ENCODE assay signal across 20 cellular contexts in the genomic region with DNA sequence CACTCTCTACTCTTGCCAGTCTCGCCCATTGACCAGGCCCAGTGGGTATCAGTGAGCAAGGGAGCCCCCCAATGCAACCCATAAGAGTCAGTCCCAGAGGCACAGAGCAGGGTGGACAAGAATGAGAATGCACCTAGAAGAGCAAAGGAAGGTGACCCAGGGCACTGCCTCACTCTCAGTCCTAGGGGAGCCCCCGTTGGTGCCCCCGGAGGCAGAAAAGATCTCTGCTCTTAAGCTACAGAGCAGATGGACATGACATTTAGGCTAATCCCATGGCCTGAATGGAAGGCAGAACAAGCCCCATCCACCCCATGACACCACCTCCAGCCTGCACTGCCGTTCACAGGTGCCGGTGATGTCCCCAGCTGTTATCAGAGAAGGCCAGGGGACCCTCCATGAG. TPM values are rescaled to one million over a fixed set of nuclear protein-coding genes. Genes with fewer than 3 reads are reported as not detected.
A peak's percentile ranks its signal among the peaks of the same experiment; 100 is the strongest.
DNase-seq lines count a peak whose midpoint lies in the region; ATAC-seq and TF ChIP-seq lines count a peak whose summit lies in the region.
"Had no signal": no experiment of that assay in that cellular context is flagged by ENCODE, and none has a peak within 500 bp of the region (broad histone marks: within the 10 kb centered on the region; RNA-seq: fewer than 3 reads in every experiment).

No MANE protein-coding gene starts in this region.

- H3K9ac ChIP-seq in Loucy (ENCODE audit: low read depth, low read length, poor library complexity, severe bottlenecking) = no peak overlapping the region
- H3K9ac ChIP-seq: BLaER1 treated with 17β-estradiol and CSF1 and Interleukin-3, amounts not matched to agents 10 nM and 100 nM; SK-N-SH had no signal

- no peaks in the 10 kb centered on the region for H3K9me2 ChIP-seq in Loucy (replicated peaks; ENCODE audit: low read depth, low read length)
- H3K9me2 ChIP-seq: SK-N-SH had no signal

- no peaks in the 10 kb centered on the region for H3K79me2 ChIP-seq in Loucy (ENCODE audit: insufficient read depth, low read length)

- H3F3A ChIP-seq in Loucy (ENCODE audit: low read depth) = no peaks in the 10 kb centered on the region

- peaks cover 3 to 24% of the 10 kb centered on the region in 2 donors for H3K27me3 Mint-ChIP-seq in natural killer cell treated with Interleukin-12 subunit alpha and Interleukin-12 subunit beta and Interleukin-15 and Interleukin-18, amount 100 ng/mL, for 72 hours
- H3K27me3 Mint-ChIP-seq in natural killer cell (ENCODE audit: low read depth in 2 of 2) = peaks cover 7 to 8% of the 10 kb centered on the region in 2 donors

- H3K4me1 ChIP-seq in Loucy (ENCODE audit: insufficient read depth, low read length, poor library complexity, severe bottlenecking) (no peaks in the 10 kb centered on the region), esophagus muscularis mucosa (peaks cover 4 to 14% (median 7%) of the 10 kb centered on the region in 4 donors)
- H3K4me1 ChIP-seq: A549 had no signal

- H3K4me3 Mint-ChIP-seq in natural killer cell treated with Interleukin-12 subunit alpha and Interleukin-12 subunit beta and Interleukin-15 and Interleukin-18, amount 100 ng/mL, for 72 hours = no peak overlapping the region
- H3K4me3 Mint-ChIP-seq in natural killer cell = no peak overlapping the region
- H3K4me3 Mint-ChIP-seq: IgD-negative memory B cell had no signal

- no peaks in the 10 kb centered on the region for H3K36me3 ChIP-seq in Loucy (ENCODE audit: insufficient read depth, low read length)
- no peaks in the 10 kb centered on the region for H3K36me3 ChIP-seq in esophagus muscularis mucosa
- H3K36me3 ChIP-seq: BLaER1 treated with 17β-estradiol and CSF1 and Interleukin-3, amounts not matched to agents 10 nM and 100 nM had no signal

- WGBS in esophagus muscularis mucosa = 91% methylated on average over 4 of the region's 5 CpGs

- H3K9me3 ChIP-seq in Loucy (ENCODE audit: insufficient read depth, low read depth, low read length) = no peaks in the 10 kb centered on the region
- H3K9me3 ChIP-seq in esophagus muscularis mucosa = no peaks in the 10 kb centered on the region
- H3K9me3 ChIP-seq: A549, SK-N-SH had no signal

- H4K20me1 ChIP-seq in Loucy (ENCODE audit: insufficient read depth, low read length, poor library complexity, severe bottlenecking) = no peaks in the 10 kb centered on the region
- H4K20me1 ChIP-seq: BLaER1 treated with 17β-estradiol and CSF1 and Interleukin-3, amounts not matched to agents 10 nM and 100 nM had no signal

- H3K27ac Mint-ChIP-seq in natural killer cell treated with Interleukin-12 subunit alpha and Interleukin-12 subunit beta and Interleukin-15 and Interleukin-18, amount 100 ng/mL, for 72 hours = no peak overlapping the region
- H3K27ac Mint-ChIP-seq in natural killer cell = no peak overlapping the region

- no peak for DNase-seq in natural killer cell treated with Interleukin-12 subunit alpha and Interleukin-12 subunit beta and Interleukin-15 and Interleukin-18, amount 100 ng/mL, for 72 hours (ENCODE audit: low spot score)
- no peak for DNase-seq in natural killer cell
- DNase-seq in esophagus muscularis mucosa (ENCODE audit: extremely low spot score) = peak; percentile 90
- DNase-seq in AG08396 (ENCODE audit: low spot score) = no peak
- DNase-seq: EL, Kasumi-1, MM.1S, NCI-H1105 treated with DMSO at 0.1 percent for 48 hours, NCI-H1694, NCI-H2081 treated with DMSO at 0.1 percent for 48 hours, OCI-M1, SHP77, SK-N-SH had no signal

- TF ChIP-seq CTCF in natural killer cell (IDR thresholded peaks at IDR 0.05) = no peak
- TF ChIP-seq CTCF in Loucy (conservative IDR thresholded peaks at IDR 0.05; ENCODE audit: low read length) = peak; percentile 40
- no peak for TF ChIP-seq CTCF in esophagus muscularis mucosa (IDR thresholded peaks at IDR 0.05)

- H3K4me2 ChIP-seq in Loucy (ENCODE audit: low read depth, low read length, poor library complexity, severe bottlenecking) = no peak overlapping the region
- H3K4me2 ChIP-seq: A549; BLaER1 treated with 17β-estradiol and CSF1 and Interleukin-3, amounts not matched to agents 10 nM and 100 nM; SK-N-SH had no signal

- peak; percentile 31 to 48 for ATAC-seq in natural killer cell treated with Interleukin-12 subunit alpha and Interleukin-12 subunit beta and Interleukin-15 and Interleukin-18, amount 100 ng/mL, for 72 hours
- ATAC-seq in natural killer cell (no peak), HG03378 (IDR thresholded peaks at IDR 0.05; ENCODE audit: unreplicated experiment) (no peak), GM21786 (IDR thresholded peaks at IDR 0.05; ENCODE audit: unreplicated experiment) (no peak)

- no peaks in the 10 kb centered on the region for H3K27me3 ChIP-seq in Loucy (ENCODE audit: insufficient read depth, low read length, poor library complexity, severe bottlenecking)
- no peaks in the 10 kb centered on the region for H3K27me3 ChIP-seq in esophagus muscularis mucosa
- H3K27me3 ChIP-seq: BLaER1 treated with 17β-estradiol and CSF1 and Interleukin-3, amounts not matched to agents 10 nM and 100 nM had no signal

- H3K4me3 ChIP-seq in Loucy (ENCODE audit: low read length, poor library complexity, severe bottlenecking) (no peak overlapping the region), esophagus muscularis mucosa (no peak overlapping the region)
- H3K4me3 ChIP-seq: A549; BLaER1 treated with 17β-estradiol and CSF1 and Interleukin-3, amounts not matched to agents 10 nM and 100 nM had no signal

- H3K9me3 Mint-ChIP-seq in natural killer cell treated with Interleukin-12 subunit alpha and Interleukin-12 subunit beta and Interleukin-15 and Interleukin-18, amount 100 ng/mL, for 72 hours = peaks cover 2% of the 10 kb centered on the region
- no peaks in the 10 kb centered on the region for H3K9me3 Mint-ChIP-seq in natural killer cell
- H3K9me3 Mint-ChIP-seq: IgD-negative memory B cell had no signal

- no peaks in the 10 kb centered on the region for H3K36me3 Mint-ChIP-seq in natural killer cell treated with Interleukin-12 subunit alpha and Interleukin-12 subunit beta and Interleukin-15 and Interleukin-18, amount 100 ng/mL, for 72 hours
- no peaks in the 10 kb centered on the region for H3K36me3 Mint-ChIP-seq in natural killer cell

- intact Hi-C loops in natural killer cell (cut with micrococcal nuclease) = no loop called here
- intact Hi-C loops in esophagus muscularis mucosa (cut with DNase I) = no loop called here

- TF ChIP-seq EP300 in esophagus muscularis mucosa (IDR thresholded peaks at IDR 0.05) = no peak

- TF ChIP-seq POLR2A in esophagus muscularis mucosa (IDR thresholded peaks at IDR 0.05; ENCODE audit: low read depth) = no peak

- no peak overlapping the region for H2AFZ ChIP-seq in Loucy (ENCODE audit: low read length)

- H3K4me1 Mint-ChIP-seq in natural killer cell treated with Interleukin-12 subunit alpha and Interleukin-12 subunit beta and Interleukin-15 and Interleukin-18, amount 100 ng/mL, for 72 hours (ENCODE audit: low read depth in 2 of 2) = peaks cover 0 to 3% of the 10 kb centered on the region in 2 donors
- no peaks in the 10 kb centered on the region for H3K4me1 Mint-ChIP-seq in natural killer cell

- no peak overlapping the region for H3K27ac ChIP-seq in esophagus muscularis mucosa (replicated peaks in 1 of 4)
- H3K27ac ChIP-seq: A549; BLaER1 treated with 17β-estradiol and CSF1 and Interleukin-3, amounts not matched to agents 10 nM and 100 nM; HL-60 had no signal

RNA-seq across cellular contexts. Expression of a gene that starts 50.7 kb away (rescaled TPM):
- 1 to 10 TPM in 1 of 2 donors, under 1 TPM in 1; 0.29 to 3.3 TPM for total RNA-seq in natural killer cell treated with Interleukin-12 subunit alpha and Interleukin-12 subunit beta and Interleukin-15 and Interleukin-18, amount 100 ng/mL, for 72 hours
- 1 to 10 TPM in 1 of 3 donors, under 1 TPM in 2; 0.29 to 1.4 (median 0.54) TPM for total RNA-seq in natural killer cell
- 10 to 100 TPM; 11.5 to 22.0 (median 13.2) TPM for total RNA-seq in esophagus muscularis mucosa

Comparison
In these comparisons a context has a peak if more than half of its experiments do, and no peak if none do; other contexts are left out.
1. ATAC-seq: peak in natural killer cell treated with Interleukin-12 subunit alpha and Interleukin-12 subunit beta and Interleukin-15 and Interleukin-18, amount 100 ng/mL, for 72 hours (2 of 2); none in natural killer cell (0 of 3), HG03378 (single experiment) and GM21786 (single experiment).